28 cellular contexts compared by ENCODE assay signal in genomic region chr6:38507173-38507572, GRCh38.
"Had no signal": no experiment of that assay in that cellular context is flagged by ENCODE, and none has a peak within 500 bp of the region (broad histone marks: within the 10 kb centered on the region; RNA-seq: fewer than 3 reads in every experiment).

No MANE protein-coding gene starts in this region.

- FAIRE-seq: pancreas had no signal

- H3K4me3 ChIP-seq: neural progenitor cell, pancreas, psoas muscle, skin epidermis, smooth muscle cell, spleen, suprapubic skin, testis, tibial artery, transverse colon, upper lobe of right lung, uterus had no signal

- ATAC-seq: naive thymus-derived CD4-positive, alpha-beta T cell; natural killer cell; pancreas; psoas muscle; right cardiac atrium; sciatic nerve; stimulated activated memory B cell treated with anti-CD40 and anti-IgM and Interleukin-4, amounts not matched to agents 10 μg/mL and 1 μg/mL and 100 μg/mL, for 72 hours; stimulated activated naive CD8-positive, alpha-beta T cell treated with anti-CD3 and anti-CD28 coated beads, Interleukin-15, amount 100 ng/mL, for 72 hours; stimulated activated naive CD8-positive, alpha-beta T cell treated with anti-CD3 and anti-CD28 coated beads, Interleukin-15, Interleukin-2, amounts not matched to agents 100 U/mL and 50 U/mL, for 24 hours; upper lobe of right lung had no signal

- DNase-seq: naive thymus-derived CD4-positive, alpha-beta T cell; natural killer cell; occipital lobe; pancreas; posterior cingulate gyrus; psoas muscle; right cardiac atrium; spleen; stimulated activated CD4-positive, alpha-beta T cell treated with anti-CD3 and anti-CD28 coated beads, Interleukin-12 subunit alpha, Interleukin-12 subunit beta, amount 100 ng/mL, for 4 hours; stimulated activated CD4-positive, alpha-beta T cell treated with anti-CD3 and anti-CD28 coated beads, Interleukin-1b, Interleukin-23, amount 100 ng/mL, for 48 hours; stimulated activated CD4-positive, alpha-beta T cell treated with anti-CD3 and anti-CD28 coated beads, Interleukin-4, amount 100 ng/mL, for 1 hour; stimulated activated CD4-positive, alpha-beta T cell treated with anti-CD3 and anti-CD28 coated beads, Interleukin-4, amount 100 ng/mL, for 4 hours; stimulated activated CD8-positive, alpha-beta memory T cell treated with anti-CD3 and anti-CD28 coated beads, Interleukin-4, amount 100 ng/mL, for 48 hours; stimulated activated naive CD4-positive, alpha-beta T cell; stimulated activated naive CD8-positive, alpha-beta T cell treated with anti-CD3 and anti-CD28 coated beads, Interleukin-15, amount 100 ng/mL, for 72 hours; stimulated activated naive CD8-positive, alpha-beta T cell treated with anti-CD3 and anti-CD28 coated beads, Interleukin-15, Interleukin-2, amounts not matched to agents 100 U/mL and 50 U/mL, for 24 hours; substantia nigra; testis; tibial artery; transverse colon; upper lobe of right lung; uterus had no signal

- H3K9me3 ChIP-seq: pancreas, psoas muscle, spleen, suprapubic skin, testis, tibial artery, transverse colon, upper lobe of right lung, uterus had no signal

- H3K4me2 ChIP-seq: neural progenitor cell, smooth muscle cell had no signal

- H3K4me1 ChIP-seq: suprapubic skin, upper lobe of right lung, uterus had no signal

- H3K27me3 ChIP-seq: neural progenitor cell, pancreas, spleen, suprapubic skin, testis, tibial artery, transverse colon, upper lobe of right lung, uterus had no signal

- H3K36me3 ChIP-seq: neural progenitor cell, pancreas, spleen, suprapubic skin, tibial artery, transverse colon, upper lobe of right lung, uterus had no signal

- H2AFZ ChIP-seq: neural progenitor cell had no signal

- H3K9ac ChIP-seq: neural progenitor cell had no signal

- H3K27ac ChIP-seq: neural progenitor cell, pancreas, psoas muscle, skin epidermis, spleen, suprapubic skin, testis, tibial artery, transverse colon, upper lobe of right lung, uterus had no signal
